ENCODE assay signal across 34 cellular contexts in the genomic region with DNA sequence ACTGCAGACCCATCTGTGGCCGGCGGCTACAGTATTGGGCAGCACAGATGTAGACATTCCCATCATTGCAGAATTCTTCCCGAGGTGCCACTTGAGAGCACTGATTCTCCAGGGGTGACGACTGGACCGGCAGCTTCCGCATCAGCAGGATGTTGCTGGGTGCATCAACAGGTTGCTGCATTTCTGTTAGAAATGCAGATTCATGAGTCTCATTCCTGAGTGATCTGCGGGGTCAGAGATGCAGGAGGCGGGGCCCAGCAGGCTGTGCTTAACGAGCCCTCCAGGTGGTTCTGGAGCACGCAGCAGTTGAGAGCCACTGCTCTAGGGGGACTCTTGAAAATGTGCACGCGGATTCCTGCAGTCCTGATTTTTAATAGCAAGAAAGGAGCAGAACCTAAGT.
"Had no signal": no experiment of that assay in that cellular context is flagged by ENCODE, and none has a peak within 500 bp of the region (broad histone marks: within the 10 kb centered on the region; RNA-seq: fewer than 3 reads in every experiment).

No MANE protein-coding gene starts in this region.

- ATAC-seq: activated CD8-positive, alpha-beta T cell treated with anti-CD3 and anti-CD28 coated beads, Interleukin-2, amount 10 ng/mL, durations not matched to agents 7 days and 5 days; PC-3 had no signal

- H3K27me3 ChIP-seq: MG63, Peyer's patch, SJSA1 had no signal

- H3K9ac ChIP-seq: SK-N-SH had no signal

- H3K27ac ChIP-seq: Peyer's patch, SJSA1, VCaP had no signal

- H3K4me3 ChIP-seq: MG63, Peyer's patch, SJSA1 had no signal

- H3K9me3 ChIP-seq: Peyer's patch had no signal

- H3K27me3 Mint-ChIP-seq: activated naive CD4-positive, alpha-beta T cell treated with anti-CD3 and anti-CD28 coated beads, Interleukin-2, amount 10 ng/mL, durations not matched to agents 7 days and 5 days; activated naive CD8-positive, alpha-beta T cell; activated naive CD8-positive, alpha-beta T cell treated with anti-CD3 and anti-CD28 coated beads, Interleukin-2, amount 50 U/mL, for 24 hours; brain had no signal

- H3K36me3 ChIP-seq: MG63, Peyer's patch, SJSA1 had no signal

- H3K27ac Mint-ChIP-seq: activated CD8-positive, alpha-beta T cell treated with anti-CD3 and anti-CD28 coated beads, Interleukin-2, amount 10 ng/mL, durations not matched to agents 7 days and 5 days; activated naive CD4-positive, alpha-beta T cell treated with anti-CD3 and anti-CD28 coated beads, Interleukin-2, amount 10 ng/mL, durations not matched to agents 7 days and 5 days; activated naive CD8-positive, alpha-beta T cell; activated naive CD8-positive, alpha-beta T cell treated with anti-CD3 and anti-CD28 coated beads, Interleukin-2, amount 50 U/mL, for 24 hours; brain had no signal

- H3K4me1 ChIP-seq: Peyer's patch, SJSA1 had no signal

- H3K4me3 Mint-ChIP-seq: activated CD8-positive, alpha-beta T cell treated with anti-CD3 and anti-CD28 coated beads, Interleukin-2, amount 10 ng/mL, durations not matched to agents 7 days and 5 days; activated naive CD4-positive, alpha-beta T cell treated with anti-CD3 and anti-CD28 coated beads, Interleukin-2, amount 10 ng/mL, durations not matched to agents 7 days and 5 days; activated naive CD8-positive, alpha-beta T cell; activated naive CD8-positive, alpha-beta T cell treated with anti-CD3 and anti-CD28 coated beads, Interleukin-2, amount 50 U/mL, for 24 hours; brain had no signal

- H3K4me1 Mint-ChIP-seq: activated naive CD4-positive, alpha-beta T cell treated with anti-CD3 and anti-CD28 coated beads, Interleukin-2, amount 10 ng/mL, durations not matched to agents 7 days and 5 days had no signal

- DNase-seq: activated CD4-positive, alpha-beta T cell treated with anti-CD3 and anti-CD28 coated beads for 1 hour; activated CD4-positive, alpha-beta T cell treated with anti-CD3 and anti-CD28 coated beads for 48 hours; activated CD4-positive, CD25-positive, alpha-beta regulatory T cell; activated CD8-positive, alpha-beta memory T cell treated with anti-CD3 and anti-CD28 coated beads, Interleukin-2, amount 50 U/mL, for 4 hours; activated CD8-positive, alpha-beta T cell treated with anti-CD3 and anti-CD28 coated beads, Interleukin-2, amount 10 ng/mL, durations not matched to agents 7 days and 5 days; activated effector memory CD4-positive, alpha-beta T cell treated with Interleukin-2 at 50 U/mL for 16 hours; activated naive CD4-positive, alpha-beta T cell treated with anti-CD3 and anti-CD28 coated beads, Interleukin-2, amount 10 ng/mL, durations not matched to agents 7 days and 5 days; activated naive CD8-positive, alpha-beta T cell treated with anti-CD3 and anti-CD28 coated beads, Interleukin-2, amount 50 U/mL, for 24 hours; activated T-cell treated with anti-CD3 and anti-CD28 coated beads, Interleukin-2, amount 50 U/mL, for 48 hours; Kasumi-1; KG1; MG63; NCI-H1048; NCI-H1105 treated with DMSO at 0.1 percent for 48 hours; NCI-H146; NCI-H187; NCI-H2029 treated with DMSO at 0.1 percent for 48 hours; NCI-H2107; NCI-H226; NCI-H446 treated with DMSO at 0.1 percent for 48 hours; NCI-H748 treated with DMSO at 0.1 percent for 48 hours; NK-92 treated with Interleukin-12 subunit alpha and Interleukin-12 subunit beta, amount 100 ng/mL, for 24 hours; PC-3; RPMI8226; SHP77 treated with DMSO at 0.1 percent for 48 hours; SK-N-SH; T-helper 1 cell; T-helper 2 cell; T-helper 9 cell had no signal
